In the genomic region with DNA sequence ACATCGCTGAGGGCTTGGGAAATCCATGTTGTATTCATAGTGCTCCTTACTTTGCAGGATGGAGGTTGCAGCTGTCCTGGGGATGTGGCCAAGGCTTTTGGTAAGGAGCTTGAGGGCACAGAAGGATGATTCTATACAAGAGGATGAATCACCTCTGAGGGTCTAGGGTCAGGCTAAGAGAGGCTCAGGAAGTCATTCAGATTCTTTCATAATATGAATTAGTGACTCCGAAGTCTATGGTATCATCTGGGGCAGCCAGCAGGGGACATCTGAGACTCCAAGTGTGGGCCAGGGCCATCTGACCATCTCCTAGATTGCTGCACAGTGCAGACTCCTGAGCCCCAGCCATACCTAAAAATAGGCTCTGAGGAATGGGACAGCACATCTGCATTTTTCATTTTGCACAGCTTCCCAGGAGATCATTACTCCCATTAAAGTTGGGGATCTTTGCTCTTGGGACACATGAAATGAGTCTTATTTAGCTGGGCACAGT, we compare ENCODE assay signal across 21 cellular contexts. TPM values are rescaled to one million over a fixed set of nuclear protein-coding genes. Genes with fewer than 3 reads are reported as not detected.
DNase-seq lines count a peak whose midpoint lies in the region; ATAC-seq and TF ChIP-seq lines count a peak whose summit lies in the region.
"Had no signal": no experiment of that assay in that cellular context is flagged by ENCODE, and none has a peak within 500 bp of the region (broad histone marks: within the 10 kb centered on the region; RNA-seq: fewer than 3 reads in every experiment).

No MANE protein-coding gene starts in this region.

- no peaks in the 10 kb centered on the region for H3K9me3 ChIP-seq in psoas muscle
- H3K9me3 ChIP-seq: A549, left lung, SJCRH30, stomach had no signal

- H3K4me3 ChIP-seq in fibroblast of mammary gland (ENCODE audit: control insufficient read depth, low read depth, low read length) (no peak overlapping the region), psoas muscle (no peak overlapping the region)
- H3K4me3 ChIP-seq: A549, left lung, SJCRH30, stomach had no signal

- no peak for ATAC-seq in activated CD8-positive, alpha-beta T cell treated with anti-CD3 and anti-CD28 coated beads for 36 hours
- no peak for ATAC-seq in activated CD8-positive, alpha-beta T cell treated with anti-CD3 and anti-CD28 coated beads, Interleukin-2, amount 10 ng/mL, durations not matched to agents 7 days and 5 days
- ATAC-seq in psoas muscle: peak in 3 of 4 donors; percentile 1 to 34 (median 10)
- no peak for ATAC-seq in effector memory CD8-positive, alpha-beta T cell (replicated peaks)
- ATAC-seq: A549, HCT116, left lung had no signal

- H3K4me1 Mint-ChIP-seq in activated CD8-positive, alpha-beta T cell treated with anti-CD3 and anti-CD28 coated beads for 36 hours (ENCODE audit: low read depth): peaks cover 64% of the 10 kb centered on the region
- H3K4me1 Mint-ChIP-seq in activated CD8-positive, alpha-beta T cell treated with anti-CD3 and anti-CD28 coated beads, Interleukin-2, amount 10 ng/mL, durations not matched to agents 7 days and 5 days (ENCODE audit: low read depth): peaks cover 61% of the 10 kb centered on the region
- peaks cover 10% of the 10 kb centered on the region for H3K4me1 Mint-ChIP-seq in glutamatergic neuron (ENCODE audit: low read depth, unreplicated experiment)
- peaks cover 60 to 67% of the 10 kb centered on the region in 2 donors for H3K4me1 Mint-ChIP-seq in effector memory CD8-positive, alpha-beta T cell (ENCODE audit: low read depth in 2 of 2)

- H3K27ac ChIP-seq in psoas muscle: peak overlapping the region; percentile 19
- H3K27ac ChIP-seq: A549, KMS-11, left lung, SJCRH30 had no signal

- no peaks in the 10 kb centered on the region for H3K27me3 ChIP-seq in psoas muscle (ENCODE audit: insufficient read depth in 3 of 3, low read length in 2 of 3)
- H3K27me3 ChIP-seq: left lung, SJCRH30, stomach had no signal

- no peak for TF ChIP-seq CTCF in activated CD8-positive, alpha-beta T cell treated with anti-CD3 and anti-CD28 coated beads for 36 hours (IDR thresholded peaks at IDR 0.05)
- TF ChIP-seq CTCF in fibroblast of mammary gland (conservative IDR thresholded peaks at IDR 0.05; ENCODE audit: control insufficient read depth, insufficient read depth, low read depth, low read length) (no peak), psoas muscle (IDR thresholded peaks at IDR 0.05) (no peak), glutamatergic neuron (IDR thresholded peaks at IDR 0.05; ENCODE audit: partially characterized antibody, unreplicated experiment) (no peak)

- peaks cover 76% of the 10 kb centered on the region for H3K4me1 ChIP-seq in psoas muscle

- H3K27me3 Mint-ChIP-seq in activated CD8-positive, alpha-beta T cell treated with anti-CD3 and anti-CD28 coated beads for 36 hours: no peaks in the 10 kb centered on the region
- no peaks in the 10 kb centered on the region for H3K27me3 Mint-ChIP-seq in activated CD8-positive, alpha-beta T cell treated with anti-CD3 and anti-CD28 coated beads, Interleukin-2, amount 10 ng/mL, durations not matched to agents 7 days and 5 days (ENCODE audit: low read depth)
- H3K27me3 Mint-ChIP-seq in glutamatergic neuron (ENCODE audit: unreplicated experiment): peaks cover 6% of the 10 kb centered on the region
- no peaks in the 10 kb centered on the region for H3K27me3 Mint-ChIP-seq in effector memory CD8-positive, alpha-beta T cell
- H3K27me3 Mint-ChIP-seq: activated CD4-positive, alpha-beta T cell treated with anti-CD3 and anti-CD28 coated beads, Interleukin-2, amount 10 ng/mL, durations not matched to agents 24 days and 14 days had no signal

- POLR2A ChIA-PET in activated CD8-positive, alpha-beta T cell treated with anti-CD3 and anti-CD28 coated beads for 36 hours (lab: Charles Lee): interaction anchor here (0.6 to 1.5 kb wide), 5 partner anchors 9 to 129 kb away, joined by 3 to 4 read pairs (median 3); partner anchors contain the start of gene LTB4R
- POLR2A ChIA-PET in activated CD8-positive, alpha-beta T cell treated with anti-CD3 and anti-CD28 coated beads, Interleukin-2, amount 10 ng/mL, durations not matched to agents 7 days and 5 days (lab: Charles Lee): interaction anchor here (1.1 to 1.5 kb wide), 4 partner anchors 9 to 49 kb away, joined by 3 to 5 read pairs (median 4); partner anchors contain the start of genes CHMP4A and IPO4

- CTCF ChIA-PET in activated CD8-positive, alpha-beta T cell treated with anti-CD3 and anti-CD28 coated beads for 36 hours (lab: Charles Lee): interaction anchor here (1.0 to 27.8 kb wide), 4 partner anchors 36 to 146 kb away, joined by 3 to 873 read pairs (median 4); partner anchors contain the start of genes CIDEB, DHRS1, LTB4R and LTB4R2
- CTCF ChIA-PET in activated CD8-positive, alpha-beta T cell treated with anti-CD3 and anti-CD28 coated beads, Interleukin-2, amount 10 ng/mL, durations not matched to agents 7 days and 5 days (lab: Charles Lee): interaction anchor here (1.0 to 21.9 kb wide), 5 partner anchors 9 to 194 kb away, joined by 3 to 801 read pairs (median 5); partner anchors contain the start of genes CIDEB, DHRS1, LTB4R and LTB4R2

- intact Hi-C loops in activated CD8-positive, alpha-beta T cell treated with anti-CD3 and anti-CD28 coated beads for 36 hours (cut with micrococcal nuclease): no loop called here
- intact Hi-C loops in psoas muscle (cut with DNase I): no loop called here

- 50 to 67% (median 64%) methylated on average over 2 of the region's 2 CpGs for WGBS in psoas muscle, 3 donors

- peak overlapping the region; percentile 69 for H3K27ac Mint-ChIP-seq in activated CD8-positive, alpha-beta T cell treated with anti-CD3 and anti-CD28 coated beads for 36 hours
- no peak overlapping the region for H3K27ac Mint-ChIP-seq in activated CD8-positive, alpha-beta T cell treated with anti-CD3 and anti-CD28 coated beads, Interleukin-2, amount 10 ng/mL, durations not matched to agents 7 days and 5 days
- no peak overlapping the region for H3K27ac Mint-ChIP-seq in glutamatergic neuron (ENCODE audit: unreplicated experiment)
- H3K27ac Mint-ChIP-seq in effector memory CD8-positive, alpha-beta T cell: peak overlapping the region in 1 of 2 donors; percentile 57
- H3K27ac Mint-ChIP-seq: activated CD4-positive, alpha-beta T cell treated with anti-CD3 and anti-CD28 coated beads, Interleukin-2, amount 10 ng/mL, durations not matched to agents 24 days and 14 days had no signal

- H3K4me3 Mint-ChIP-seq in activated CD8-positive, alpha-beta T cell treated with anti-CD3 and anti-CD28 coated beads for 36 hours: no peak overlapping the region
- H3K4me3 Mint-ChIP-seq in activated CD8-positive, alpha-beta T cell treated with anti-CD3 and anti-CD28 coated beads, Interleukin-2, amount 10 ng/mL, durations not matched to agents 7 days and 5 days: no peak overlapping the region
- no peak overlapping the region for H3K4me3 Mint-ChIP-seq in glutamatergic neuron (ENCODE audit: unreplicated experiment)
- no peak overlapping the region for H3K4me3 Mint-ChIP-seq in effector memory CD8-positive, alpha-beta T cell
- H3K4me3 Mint-ChIP-seq: activated CD4-positive, alpha-beta T cell treated with anti-CD3 and anti-CD28 coated beads, Interleukin-2, amount 10 ng/mL, durations not matched to agents 24 days and 14 days had no signal

- DNase-seq in activated CD8-positive, alpha-beta T cell treated with anti-CD3 and anti-CD28 coated beads for 36 hours: no peak
- no peak for DNase-seq in activated CD8-positive, alpha-beta T cell treated with anti-CD3 and anti-CD28 coated beads, Interleukin-2, amount 10 ng/mL, durations not matched to agents 7 days and 5 days
- DNase-seq in RPMI7951 (ENCODE audit: low read depth) (peak; percentile 25), fibroblast of mammary gland (ENCODE audit: low read depth) (peak; percentile 31), psoas muscle (no peak), glutamatergic neuron (no peak), NCI-H128 (lab: John Stamatoyannopoulos, UW; ENCODE audit: unreplicated experiment) (no peak)
- DNase-seq in effector memory CD8-positive, alpha-beta T cell: no peak
- DNase-seq: activated CD4-positive, alpha-beta T cell treated with anti-CD3 and anti-CD28 coated beads, Interleukin-2, amount 10 ng/mL, durations not matched to agents 24 days and 14 days; activated T-cell treated with anti-CD3 and anti-CD28 coated beads, Interleukin-2, amount 50 U/mL, for 48 hours; anterior cingulate cortex; left lung; NCI-H1105; NCI-H69; SJCRH30; stimulated activated CD4-positive, alpha-beta T cell treated with anti-CD3 and anti-CD28 coated beads, Interleukin-15, amount 100 ng/mL, for 24 hours; stomach; T-helper 9 cell had no signal

- H3K9me3 Mint-ChIP-seq in activated CD8-positive, alpha-beta T cell treated with anti-CD3 and anti-CD28 coated beads for 36 hours: no peaks in the 10 kb centered on the region
- no peaks in the 10 kb centered on the region for H3K9me3 Mint-ChIP-seq in activated CD8-positive, alpha-beta T cell treated with anti-CD3 and anti-CD28 coated beads, Interleukin-2, amount 10 ng/mL, durations not matched to agents 7 days and 5 days (ENCODE audit: insufficient read depth)
- H3K9me3 Mint-ChIP-seq in glutamatergic neuron (ENCODE audit: unreplicated experiment): peaks cover 5% of the 10 kb centered on the region
- H3K9me3 Mint-ChIP-seq in effector memory CD8-positive, alpha-beta T cell: no peaks in the 10 kb centered on the region
- H3K9me3 Mint-ChIP-seq: activated CD4-positive, alpha-beta T cell treated with anti-CD3 and anti-CD28 coated beads, Interleukin-2, amount 10 ng/mL, durations not matched to agents 24 days and 14 days had no signal

- H3K36me3 ChIP-seq in psoas muscle (ENCODE audit: insufficient read depth in 1 of 2, low read depth in 1 of 2): peaks cover 27 to 79% of the 10 kb centered on the region in 2 donors

- H3K36me3 Mint-ChIP-seq in activated CD8-positive, alpha-beta T cell treated with anti-CD3 and anti-CD28 coated beads for 36 hours (ENCODE audit: low read depth): peaks cover 57% of the 10 kb centered on the region
- peaks cover 70% of the 10 kb centered on the region for H3K36me3 Mint-ChIP-seq in activated CD8-positive, alpha-beta T cell treated with anti-CD3 and anti-CD28 coated beads, Interleukin-2, amount 10 ng/mL, durations not matched to agents 7 days and 5 days (ENCODE audit: low read depth)
- peaks cover 5% of the 10 kb centered on the region for H3K36me3 Mint-ChIP-seq in glutamatergic neuron (ENCODE audit: unreplicated experiment)
- peaks cover 62% of the 10 kb centered on the region for H3K36me3 Mint-ChIP-seq in effector memory CD8-positive, alpha-beta T cell (ENCODE audit: insufficient read depth)

RNA-seq across cellular contexts. Expression of gene GMPR2, which starts 4.8 kb away (rescaled TPM):
- total RNA-seq in activated CD8-positive, alpha-beta T cell treated with anti-CD3 and anti-CD28 coated beads for 36 hours: 10 to 100 TPM; 45.6 to 49.3 TPM
- 10 to 100 TPM; 67.2 to 68.4 TPM for total RNA-seq in activated CD8-positive, alpha-beta T cell treated with anti-CD3 and anti-CD28 coated beads, Interleukin-2, amount 10 ng/mL, durations not matched to agents 7 days and 5 days
- total RNA-seq in RPMI7951 (2014; rRNA removed; shearing (Covaris generic)): 51.2 and 52.9 TPM in 2 replicates
- 10 to 100 TPM; 19.7 to 33.1 (median 27.9) TPM for total RNA-seq in psoas muscle
- 10 to 100 TPM; 17.7 to 24.0 (median 21.7) TPM for polyA plus RNA-seq in psoas muscle
- 55.8 TPM for total RNA-seq in glutamatergic neuron (ENCODE audit: unreplicated experiment)

RNA-seq across cellular contexts. Expression of gene TINF2, which starts 4.9 kb away (rescaled TPM):
- 10 to 100 TPM; 77.4 to 84.9 TPM for total RNA-seq in activated CD8-positive, alpha-beta T cell treated with anti-CD3 and anti-CD28 coated beads for 36 hours
- total RNA-seq in activated CD8-positive, alpha-beta T cell treated with anti-CD3 and anti-CD28 coated beads, Interleukin-2, amount 10 ng/mL, durations not matched to agents 7 days and 5 days: 100 to 1,000 TPM; 128 to 131 TPM
- 39.5 and 42.9 TPM in 2 replicates for total RNA-seq in RPMI7951 (2014; rRNA removed; shearing (Covaris generic))
- total RNA-seq in psoas muscle (10 to 100 TPM; 36.6 to 69.6 (median 65.2) TPM), glutamatergic neuron (ENCODE audit: unreplicated experiment) (67.0 TPM)
- polyA plus RNA-seq in psoas muscle: 100 to 1,000 TPM in 1 of 3 donors, 10 to 100 TPM in 2; 37.8 to 103 (median 48.3) TPM

RNA-seq across cellular contexts. Expression of gene NEDD8, which starts 5.3 kb away (rescaled TPM):
- 100 to 1,000 TPM; 167 to 172 TPM for total RNA-seq in activated CD8-positive, alpha-beta T cell treated with anti-CD3 and anti-CD28 coated beads for 36 hours
- total RNA-seq in activated CD8-positive, alpha-beta T cell treated with anti-CD3 and anti-CD28 coated beads, Interleukin-2, amount 10 ng/mL, durations not matched to agents 7 days and 5 days: 100 to 1,000 TPM; 214 to 222 TPM
- 306 and 349 TPM in 2 replicates for total RNA-seq in RPMI7951 (2014; rRNA removed; shearing (Covaris generic))
- 100 to 1,000 TPM; 135 to 206 (median 159) TPM for total RNA-seq in psoas muscle
- 100 to 1,000 TPM; 214 to 315 (median 297) TPM for polyA plus RNA-seq in psoas muscle
- total RNA-seq in glutamatergic neuron (ENCODE audit: unreplicated experiment): 169 TPM

RNA-seq across cellular contexts. Expression of gene MDP1, which starts 21.6 kb away (rescaled TPM):
- 10 to 100 TPM; 11.2 to 11.3 TPM for total RNA-seq in activated CD8-positive, alpha-beta T cell treated with anti-CD3 and anti-CD28 coated beads for 36 hours
- 10 to 100 TPM; 16.9 to 18.2 TPM for total RNA-seq in activated CD8-positive, alpha-beta T cell treated with anti-CD3 and anti-CD28 coated beads, Interleukin-2, amount 10 ng/mL, durations not matched to agents 7 days and 5 days
- 23.3 and 26.2 TPM in 2 replicates for total RNA-seq in RPMI7951 (2014; rRNA removed; shearing (Covaris generic))
- 10 to 100 TPM in 3 of 4 donors, 1 to 10 TPM in 1; 9.4 to 16.3 (median 12.1) TPM for total RNA-seq in psoas muscle
- 10 to 100 TPM in 2 of 3 donors, 1 to 10 TPM in 1; 6.2 to 19.7 (median 13.0) TPM for polyA plus RNA-seq in psoas muscle
- total RNA-seq in glutamatergic neuron (ENCODE audit: unreplicated experiment): 25.5 TPM

RNA-seq across cellular contexts. Expression of gene CHMP4A, which starts 24.2 kb away (rescaled TPM):
- 10 to 100 TPM; 55.6 to 61.8 TPM for total RNA-seq in activated CD8-positive, alpha-beta T cell treated with anti-CD3 and anti-CD28 coated beads for 36 hours
- total RNA-seq in activated CD8-positive, alpha-beta T cell treated with anti-CD3 and anti-CD28 coated beads, Interleukin-2, amount 10 ng/mL, durations not matched to agents 7 days and 5 days: 10 to 100 TPM; 83.2 to 93.4 TPM
- 13.5 and 39.7 TPM in 2 replicates for total RNA-seq in RPMI7951 (2014; rRNA removed; shearing (Covaris generic))
- 10 to 100 TPM; 12.3 to 18.2 (median 15.7) TPM for total RNA-seq in psoas muscle
- polyA plus RNA-seq in psoas muscle: 10 to 100 TPM; 29.6 to 42.1 (median 29.9) TPM
- 32.4 TPM for total RNA-seq in glutamatergic neuron (ENCODE audit: unreplicated experiment)

Comparison
In these comparisons a context has a peak if more than half of its experiments do, and no peak if none do; other contexts are left out.
1. ATAC-seq: peak in psoas muscle (3 of 4); none in activated CD8-positive, alpha-beta T cell treated with anti-CD3 and anti-CD28 coated beads for 36 hours (single experiment), activated CD8-positive, alpha-beta T cell treated with anti-CD3 and anti-CD28 coated beads, Interleukin-2, amount 10 ng/mL, durations not matched to agents 7 days and 5 days (single experiment) and effector memory CD8-positive, alpha-beta T cell (single experiment).
2. DNase-seq: peak in RPMI7951 (single experiment) and fibroblast of mammary gland (single experiment); none in activated CD8-positive, alpha-beta T cell treated with anti-CD3 and anti-CD28 coated beads for 36 hours (single experiment), activated CD8-positive, alpha-beta T cell treated with anti-CD3 and anti-CD28 coated beads, Interleukin-2, amount 10 ng/mL, durations not matched to agents 7 days and 5 days (single experiment), psoas muscle (0 of 2), glutamatergic neuron (single experiment), NCI-H128 (single experiment) and effector memory CD8-positive, alpha-beta T cell (0 of 3).